8 cellular contexts compared by ENCODE assay signal in the genomic region with DNA sequence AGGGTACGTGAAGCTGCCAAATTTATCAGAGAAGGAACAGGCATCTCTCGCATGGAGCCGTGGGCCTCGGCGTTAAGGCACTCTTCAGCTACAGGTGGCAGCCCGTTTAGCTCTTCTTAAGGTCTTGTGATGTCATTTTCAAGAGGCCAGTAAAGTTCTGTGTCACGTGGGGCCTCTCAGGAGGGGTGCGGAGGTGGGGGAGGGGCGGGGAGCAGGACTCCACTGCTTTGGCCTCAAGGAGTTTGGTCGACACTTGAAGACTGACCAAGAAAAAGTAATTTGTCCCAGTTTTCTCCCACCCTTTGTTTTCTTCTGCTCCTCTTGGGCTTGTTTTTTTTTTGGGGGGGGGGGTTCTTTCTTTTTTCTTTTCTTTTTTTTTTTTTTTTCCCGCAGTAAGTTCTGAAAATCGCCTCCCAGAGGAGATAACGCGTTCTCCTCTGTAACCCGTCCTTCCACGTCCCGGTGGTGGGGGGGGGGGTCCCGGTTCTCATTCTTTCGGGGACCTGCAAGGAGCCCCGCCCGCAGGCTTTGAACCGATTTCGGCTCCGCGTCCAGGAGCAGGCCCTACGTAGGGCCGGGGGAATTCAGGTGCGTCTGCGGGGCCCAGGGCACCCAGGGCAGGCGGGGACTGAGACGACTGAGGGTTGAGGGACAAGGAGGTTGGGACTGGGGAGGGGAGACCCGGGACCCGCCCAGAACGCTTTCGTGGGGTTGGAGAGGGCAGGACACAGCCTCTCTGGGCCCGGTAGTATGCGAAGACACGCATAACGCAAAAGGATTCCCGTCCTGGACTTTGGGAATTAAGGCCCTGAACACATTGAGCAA. TPM values are rescaled to one million over a fixed set of nuclear protein-coding genes. Genes with fewer than 3 reads are reported as not detected.
DNase-seq lines count a peak whose midpoint lies in the region; ATAC-seq and TF ChIP-seq lines count a peak whose summit lies in the region.

No MANE protein-coding gene starts in this region.

- H3K4me3 Mint-ChIP-seq in activated CD4-positive, alpha-beta memory T cell treated with anti-CD3 and anti-CD28 coated beads, Interleukin-2, amount 10 ng/mL, durations not matched to agents 7 days and 5 days = peak overlapping the region; percentile 54
- peak overlapping the region; percentile 69 for H3K4me3 Mint-ChIP-seq in natural killer cell

- TF ChIP-seq POLR2A in esophagus squamous epithelium (IDR thresholded peaks at IDR 0.05) = no peak
- TF ChIP-seq POLR2A in upper lobe of left lung (IDR thresholded peaks at IDR 0.05) = peak in 2 of 4 donors; percentile 66 to 72

- no peak for TF ChIP-seq EP300 in upper lobe of left lung (IDR thresholded peaks at IDR 0.05)

- H3K4me3 ChIP-seq in esophagus squamous epithelium = peak overlapping the region; percentile 10 to 61 (median 40)
- H3K4me3 ChIP-seq in upper lobe of left lung = peak overlapping the region in 3 of 4 donors; percentile 34 to 47 (median 41)

- peaks cover 62% of the 10 kb centered on the region for H3K27me3 Mint-ChIP-seq in activated CD4-positive, alpha-beta memory T cell treated with anti-CD3 and anti-CD28 coated beads, Interleukin-2, amount 10 ng/mL, durations not matched to agents 7 days and 5 days
- H3K27me3 Mint-ChIP-seq in natural killer cell (ENCODE audit: low read depth in 2 of 2) = peaks cover 44 to 75% of the 10 kb centered on the region in 2 donors

- no peaks in the 10 kb centered on the region for H3K36me3 Mint-ChIP-seq in activated CD4-positive, alpha-beta memory T cell treated with anti-CD3 and anti-CD28 coated beads, Interleukin-2, amount 10 ng/mL, durations not matched to agents 7 days and 5 days (ENCODE audit: low read depth)
- peaks cover 13% of the 10 kb centered on the region for H3K36me3 Mint-ChIP-seq in natural killer cell

- H3K27ac Mint-ChIP-seq in activated CD4-positive, alpha-beta memory T cell treated with anti-CD3 and anti-CD28 coated beads, Interleukin-2, amount 10 ng/mL, durations not matched to agents 7 days and 5 days = no peak overlapping the region
- peak overlapping the region in 1 of 2 donors; percentile 72 for H3K27ac Mint-ChIP-seq in natural killer cell

- H3K27me3 ChIP-seq in esophagus squamous epithelium = peaks cover 0 to 74% (median 0%) of the 10 kb centered on the region in 4 donors
- no peaks in the 10 kb centered on the region for H3K27me3 ChIP-seq in upper lobe of left lung

- ATAC-seq in GM19455 (IDR thresholded peaks at IDR 0.05; ENCODE audit: unreplicated experiment) (peak; percentile 78), natural killer cell (peak in 1 of 3 donors; percentile 53), upper lobe of left lung (ENCODE audit: low FRiP score in 2 of 2) (peak; percentile 81 to 94)

- POLR2A ChIA-PET in activated CD4-positive, alpha-beta memory T cell treated with anti-CD3 and anti-CD28 coated beads, Interleukin-2, amount 10 ng/mL, durations not matched to agents 7 days and 5 days (lab: Charles Lee) = interaction anchor here (0.6 kb wide), 2 partner anchors 168 to 434 kb away, joined by 3 read pairs; a partner anchor contains a TSS

- no peaks in the 10 kb centered on the region for H3K36me3 ChIP-seq in esophagus squamous epithelium
- no peaks in the 10 kb centered on the region for H3K36me3 ChIP-seq in upper lobe of left lung

- TF ChIP-seq CTCF in esophagus squamous epithelium (IDR thresholded peaks at IDR 0.05) (no peak), natural killer cell (IDR thresholded peaks at IDR 0.05) (no peak), upper lobe of left lung (IDR thresholded peaks at IDR 0.05) (no peak)

- 9 to 15% methylated on average over 18 to 31 of the region's 40 CpGs for WGBS in esophagus squamous epithelium, 2 donors
- 3% methylated on average over 34 to 38 of the region's 40 CpGs for WGBS in upper lobe of left lung, 2 donors

- peaks cover 18% of the 10 kb centered on the region for H3K4me1 Mint-ChIP-seq in activated CD4-positive, alpha-beta memory T cell treated with anti-CD3 and anti-CD28 coated beads, Interleukin-2, amount 10 ng/mL, durations not matched to agents 7 days and 5 days
- H3K4me1 Mint-ChIP-seq in natural killer cell = peaks cover 15 to 19% of the 10 kb centered on the region in 2 donors

- H3K9me3 Mint-ChIP-seq in activated CD4-positive, alpha-beta memory T cell treated with anti-CD3 and anti-CD28 coated beads, Interleukin-2, amount 10 ng/mL, durations not matched to agents 7 days and 5 days = no peaks in the 10 kb centered on the region
- H3K9me3 Mint-ChIP-seq in natural killer cell = no peaks in the 10 kb centered on the region

- DNase-seq in Ammon's horn (ENCODE audit: low spot score) = peak; percentile 9
- DNase-seq in KG1 (lab: John Stamatoyannopoulos, UW) = peak; percentile 34
- peak; percentile 31 for DNase-seq in activated CD4-positive, alpha-beta memory T cell treated with anti-CD3 and anti-CD28 coated beads, Interleukin-2, amount 10 ng/mL, durations not matched to agents 7 days and 5 days
- no peak for DNase-seq in esophagus squamous epithelium (lab: John Stamatoyannopoulos, UW)
- DNase-seq in natural killer cell = no peak
- DNase-seq in upper lobe of left lung = peak; percentile 82 to 87
- no peak for DNase-seq in OCI-M2 (lab: John Stamatoyannopoulos, UW; ENCODE audit: unreplicated experiment)

- H3K9me3 ChIP-seq in esophagus squamous epithelium (no peaks in the 10 kb centered on the region), upper lobe of left lung (no peaks in the 10 kb centered on the region)

- CTCF ChIA-PET in activated CD4-positive, alpha-beta memory T cell treated with anti-CD3 and anti-CD28 coated beads, Interleukin-2, amount 10 ng/mL, durations not matched to agents 7 days and 5 days (lab: Charles Lee) = interaction anchor here (1.1 kb wide), 1 partner anchor 134 kb away, joined by 3 read pairs; no protein-coding TSS in a partner anchor

- H3K4me1 ChIP-seq in esophagus squamous epithelium = peaks cover 0 to 16% (median 0%) of the 10 kb centered on the region in 3 donors
- H3K4me1 ChIP-seq in upper lobe of left lung = peaks cover 0 to 3% (median 0%) of the 10 kb centered on the region in 4 donors

- H3K27ac ChIP-seq in esophagus squamous epithelium (peak overlapping the region in 2 of 4 donors; percentile 40 to 57), upper lobe of left lung (peak overlapping the region; percentile 65 to 81 (median 74))

- intact Hi-C loops in esophagus squamous epithelium (cut with DNase I) = no loop called here
- intact Hi-C loops in natural killer cell (cut with micrococcal nuclease) = no loop called here

RNA-seq across cellular contexts. Expression of a gene that starts 26.0 kb away (rescaled TPM):
- total RNA-seq in activated CD4-positive, alpha-beta memory T cell treated with anti-CD3 and anti-CD28 coated beads, Interleukin-2, amount 10 ng/mL, durations not matched to agents 7 days and 5 days = not detected
- total RNA-seq in esophagus squamous epithelium = not detected
- not detected for total RNA-seq in natural killer cell
- not detected for total RNA-seq in upper lobe of left lung

RNA-seq across cellular contexts. Expression of a gene that starts 36.1 kb away (rescaled TPM):
- not detected for total RNA-seq in activated CD4-positive, alpha-beta memory T cell treated with anti-CD3 and anti-CD28 coated beads, Interleukin-2, amount 10 ng/mL, durations not matched to agents 7 days and 5 days
- not detected for total RNA-seq in esophagus squamous epithelium
- not detected for total RNA-seq in natural killer cell
- not detected for total RNA-seq in upper lobe of left lung

RNA-seq across cellular contexts. Expression of a gene that starts 46.3 kb away (rescaled TPM):
- under 1 TPM; 0.38 to 0.45 TPM for total RNA-seq in activated CD4-positive, alpha-beta memory T cell treated with anti-CD3 and anti-CD28 coated beads, Interleukin-2, amount 10 ng/mL, durations not matched to agents 7 days and 5 days
- total RNA-seq in esophagus squamous epithelium = 1 to 10 TPM in 2 of 4 donors, under 1 TPM in 2; 0.35 to 1.1 (median 0.84) TPM
- under 1 TPM in 2 of 3 donors, not detected in 1; 0.36 to 0.55 TPM for total RNA-seq in natural killer cell
- total RNA-seq in upper lobe of left lung = 1 to 10 TPM in 4 of 6 donors, under 1 TPM in 2; 0.91 to 6.3 (median 1.6) TPM

Comparison
In these comparisons a context has a peak if more than half of its experiments do, and no peak if none do; other contexts are left out.
1. DNase-seq: peak in Ammon's horn (single experiment), KG1 (single experiment), activated CD4-positive, alpha-beta memory T cell treated with anti-CD3 and anti-CD28 coated beads, Interleukin-2, amount 10 ng/mL, durations not matched to agents 7 days and 5 days (single experiment) and upper lobe of left lung (2 of 2); none in esophagus squamous epithelium (single experiment), natural killer cell (single experiment) and OCI-M2 (single experiment).